1 cellular context compared by ENCODE assay signal in the genomic region with DNA sequence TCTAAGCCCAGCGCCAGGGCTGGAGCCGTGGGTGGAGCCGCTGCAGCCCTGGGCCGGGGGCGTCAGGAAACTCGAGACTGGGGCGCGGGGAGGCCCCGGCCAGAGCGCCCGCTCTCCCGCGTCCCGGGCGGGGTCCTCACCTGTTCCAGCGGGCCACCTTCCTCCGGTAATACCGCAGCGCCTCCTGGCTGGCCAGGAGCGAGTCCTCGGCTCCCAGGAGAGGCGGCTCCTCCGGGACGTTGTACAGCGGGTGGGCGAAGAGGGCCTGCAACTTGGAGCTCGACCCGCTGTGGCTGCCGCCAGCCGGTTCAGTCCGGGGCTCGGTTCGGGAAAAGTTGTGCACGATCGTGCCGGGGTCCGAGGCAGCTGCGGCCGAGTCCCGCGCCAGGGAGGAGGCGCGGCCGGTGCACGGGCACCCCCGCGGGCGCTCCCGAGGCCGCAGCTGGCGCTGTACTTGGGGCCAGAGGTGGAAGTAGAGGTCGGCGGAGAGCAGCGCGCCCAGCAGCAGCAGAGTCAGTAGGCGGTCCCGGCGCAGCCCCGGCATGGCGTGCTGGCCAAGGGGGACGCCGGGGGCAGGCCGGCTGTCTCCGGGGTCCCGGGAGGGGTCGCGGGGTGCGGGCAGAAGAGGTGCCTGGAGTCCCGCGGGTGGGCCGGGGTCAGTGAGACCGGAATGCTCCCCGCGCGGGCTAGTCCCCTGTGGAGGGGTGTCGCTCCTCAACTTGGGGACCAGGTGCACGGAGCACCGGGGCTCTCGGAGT.
TF ChIP-seq lines count a peak whose summit lies in the region.

No MANE protein-coding gene starts in this region.

TF ChIP-seq in HEK293, 187 proteins besides CTCF, POLR2A, EP300 and RAD21 (continued from another document and continues in another):
- no peak for TF ChIP-seq ZSCAN4 (tag by site-specific recombination; IDR thresholded peaks at IDR 0.05)
- no peak for TF ChIP-seq ZNF426 (tag by site-specific recombination; IDR thresholded peaks at IDR 0.05)
- TF ChIP-seq ZFHX2 (tag by site-specific recombination; conservative IDR thresholded peaks at IDR 0.05): peak; percentile 68
- TF ChIP-seq ZIC2 (tag by site-specific recombination; IDR thresholded peaks at IDR 0.05): peak; percentile 65
- TF ChIP-seq ZNF184 (tag by site-specific recombination; IDR thresholded peaks at IDR 0.05): no peak
- TF ChIP-seq ZNF600 (tag by site-specific recombination; IDR thresholded peaks at IDR 0.05): peak; percentile 45; the same call in 1 of the 2 replicates
- TF ChIP-seq ZBTB8A (tag by site-specific recombination; IDR thresholded peaks at IDR 0.05): peak; percentile 73
- TF ChIP-seq ZBTB48 (tag by site-specific recombination; IDR thresholded peaks at IDR 0.05): no peak
- TF ChIP-seq, protein P1, sequence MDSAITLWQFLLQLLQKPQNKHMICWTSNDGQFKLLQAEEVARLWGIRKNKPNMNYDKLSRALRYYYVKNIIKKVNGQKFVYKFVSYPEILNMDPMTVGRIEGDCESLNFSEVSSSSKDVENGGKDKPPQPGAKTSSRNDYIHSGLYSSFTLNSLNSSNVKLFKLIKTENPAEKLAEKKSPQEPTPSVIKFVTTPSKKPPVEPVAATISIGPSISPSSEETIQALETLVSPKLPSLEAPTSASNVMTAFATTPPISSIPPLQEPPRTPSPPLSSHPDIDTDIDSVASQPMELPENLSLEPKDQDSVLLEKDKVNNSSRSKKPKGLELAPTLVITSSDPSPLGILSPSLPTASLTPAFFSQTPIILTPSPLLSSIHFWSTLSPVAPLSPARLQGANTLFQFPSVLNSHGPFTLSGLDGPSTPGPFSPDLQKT (IDR thresholded peaks at IDR 0.05; ENCODE audit: borderline replicate concordance, low read depth, low read length): no peak
- TF ChIP-seq ZNF112 (tag by site-specific recombination; IDR thresholded peaks at IDR 0.05): no peak
- TF ChIP-seq PRDM10 (tag by site-specific recombination; IDR thresholded peaks at IDR 0.05): peak; percentile 80
- TF ChIP-seq ZNF776 (tag by site-specific recombination; IDR thresholded peaks at IDR 0.05; ENCODE audit: borderline replicate concordance): no peak
- TF ChIP-seq ZNF549 (tag by site-specific recombination; IDR thresholded peaks at IDR 0.05): no peak
- TF ChIP-seq ZXDB (tag by site-specific recombination; IDR thresholded peaks at IDR 0.05): no peak
- TF ChIP-seq ZNF146 (tag by site-specific recombination; IDR thresholded peaks at IDR 0.05): no peak
- TF ChIP-seq ZNF585B (tag by site-specific recombination; IDR thresholded peaks at IDR 0.05): no peak
- TF ChIP-seq ZNF202 (tag by site-specific recombination; IDR thresholded peaks at IDR 0.05; ENCODE audit: borderline replicate concordance): no peak
- peak; percentile 37; the same call in 1 of the 2 replicates for TF ChIP-seq ZNF423 (tag by site-specific recombination; IDR thresholded peaks at IDR 0.05)
- TF ChIP-seq PATZ1 (tag by site-specific recombination; IDR thresholded peaks at IDR 0.05): 0 out of 2 replicates have a peak, but pooled peaks have one; percentile 25
- TF ChIP-seq ZSCAN18 (tag by site-specific recombination; IDR thresholded peaks at IDR 0.05): no peak
- TF ChIP-seq SETDB1 (IDR thresholded peaks at IDR 0.05; ENCODE audit: insufficient read length, low read length): no peak
- TF ChIP-seq ZBTB6 (tag by site-specific recombination; IDR thresholded peaks at IDR 0.05): no peak
- no peak for TF ChIP-seq ZNF791 (tag by site-specific recombination; IDR thresholded peaks at IDR 0.05)
- no peak for TF ChIP-seq ZNF664 (tag by site-specific recombination; IDR thresholded peaks at IDR 0.05)
- TF ChIP-seq ZNF76 (tag by site-specific recombination; IDR thresholded peaks at IDR 0.05; ENCODE audit: borderline replicate concordance, low read depth): 0 out of 2 replicates have a peak, but pooled peaks have one; percentile 25
- TF ChIP-seq, protein P2, sequence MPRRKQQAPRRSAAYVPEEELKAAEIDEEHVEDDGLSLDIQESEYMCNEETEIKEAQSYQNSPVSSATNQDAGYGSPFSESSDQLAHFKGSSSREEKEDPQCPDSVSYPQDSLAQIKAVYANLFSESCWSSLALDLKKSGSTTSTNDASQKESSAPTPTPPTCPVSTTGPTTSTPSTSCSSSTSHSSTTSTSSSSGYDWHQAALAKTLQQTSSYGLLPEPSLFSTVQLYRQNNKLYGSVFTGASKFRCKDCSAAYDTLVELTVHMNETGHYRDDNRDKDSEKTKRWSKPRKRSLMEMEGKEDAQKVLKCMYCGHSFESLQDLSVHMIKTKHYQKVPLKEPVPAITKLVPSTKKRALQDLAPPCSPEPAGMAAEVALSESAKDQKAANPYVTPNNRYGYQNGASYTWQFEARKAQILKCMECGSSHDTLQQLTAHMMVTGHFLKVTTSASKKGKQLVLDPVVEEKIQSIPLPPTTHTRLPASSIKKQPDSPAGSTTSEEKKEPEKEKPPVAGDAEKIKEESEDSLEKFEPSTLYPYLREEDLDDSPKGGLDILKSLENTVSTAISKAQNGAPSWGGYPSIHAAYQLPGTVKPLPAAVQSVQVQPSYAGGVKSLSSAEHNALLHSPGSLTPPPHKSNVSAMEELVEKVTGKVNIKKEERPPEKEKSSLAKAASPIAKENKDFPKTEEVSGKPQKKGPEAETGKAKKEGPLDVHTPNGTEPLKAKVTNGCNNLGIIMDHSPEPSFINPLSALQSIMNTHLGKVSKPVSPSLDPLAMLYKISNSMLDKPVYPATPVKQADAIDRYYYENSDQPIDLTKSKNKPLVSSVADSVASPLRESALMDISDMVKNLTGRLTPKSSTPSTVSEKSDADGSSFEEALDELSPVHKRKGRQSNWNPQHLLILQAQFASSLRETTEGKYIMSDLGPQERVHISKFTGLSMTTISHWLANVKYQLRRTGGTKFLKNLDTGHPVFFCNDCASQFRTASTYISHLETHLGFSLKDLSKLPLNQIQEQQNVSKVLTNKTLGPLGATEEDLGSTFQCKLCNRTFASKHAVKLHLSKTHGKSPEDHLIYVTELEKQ (tag by site-specific recombination; IDR thresholded peaks at IDR 0.05; ENCODE audit: borderline replicate concordance): no peak
- TF ChIP-seq ZFP37 (tag by site-specific recombination; IDR thresholded peaks at IDR 0.05): no peak
- no peak for TF ChIP-seq ZFP3 (tag by site-specific recombination; IDR thresholded peaks at IDR 0.05; ENCODE audit: low read depth)
- TF ChIP-seq, protein P3, sequence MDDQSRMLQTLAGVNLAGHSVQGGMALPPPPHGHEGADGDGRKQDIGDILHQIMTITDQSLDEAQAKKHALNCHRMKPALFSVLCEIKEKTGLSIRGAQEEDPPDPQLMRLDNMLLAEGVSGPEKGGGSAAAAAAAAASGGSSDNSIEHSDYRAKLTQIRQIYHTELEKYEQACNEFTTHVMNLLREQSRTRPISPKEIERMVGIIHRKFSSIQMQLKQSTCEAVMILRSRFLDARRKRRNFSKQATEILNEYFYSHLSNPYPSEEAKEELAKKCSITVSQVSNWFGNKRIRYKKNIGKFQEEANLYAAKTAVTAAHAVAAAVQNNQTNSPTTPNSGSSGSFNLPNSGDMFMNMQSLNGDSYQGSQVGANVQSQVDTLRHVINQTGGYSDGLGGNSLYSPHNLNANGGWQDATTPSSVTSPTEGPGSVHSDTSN (CRISPR knock-in tag; IDR thresholded peaks at IDR 0.05): no peak
- TF ChIP-seq ZNF623 (tag by site-specific recombination; IDR thresholded peaks at IDR 0.05): no peak
- no peak for TF ChIP-seq ZNF211 (tag by site-specific recombination; IDR thresholded peaks at IDR 0.05; ENCODE audit: low read depth)
- no peak for TF ChIP-seq KLF1 (tag by site-specific recombination; IDR thresholded peaks at IDR 0.05)
- no peak for TF ChIP-seq ZNF621 (tag by site-specific recombination; IDR thresholded peaks at IDR 0.05)
- no peak for TF ChIP-seq ZNF18 (tag by site-specific recombination; IDR thresholded peaks at IDR 0.05)
- TF ChIP-seq, protein P4, sequence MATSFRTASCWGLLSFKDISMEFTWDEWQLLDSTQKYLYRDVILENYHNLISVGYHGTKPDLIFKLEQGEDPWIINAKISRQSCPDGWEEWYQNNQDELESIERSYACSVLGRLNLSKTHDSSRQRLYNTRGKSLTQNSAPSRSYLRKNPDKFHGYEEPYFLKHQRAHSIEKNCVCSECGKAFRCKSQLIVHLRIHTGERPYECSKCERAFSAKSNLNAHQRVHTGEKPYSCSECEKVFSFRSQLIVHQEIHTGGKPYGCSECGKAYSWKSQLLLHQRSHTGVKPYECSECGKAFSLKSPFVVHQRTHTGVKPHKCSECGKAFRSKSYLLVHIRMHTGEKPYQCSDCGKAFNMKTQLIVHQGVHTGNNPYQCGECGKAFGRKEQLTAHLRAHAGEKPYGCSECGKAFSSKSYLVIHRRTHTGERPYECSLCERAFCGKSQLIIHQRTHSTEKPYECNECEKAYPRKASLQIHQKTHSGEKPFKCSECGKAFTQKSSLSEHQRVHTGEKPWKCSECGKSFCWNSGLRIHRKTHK (tag by site-specific recombination; IDR thresholded peaks at IDR 0.05): no peak
- no peak for TF ChIP-seq HOXD13 (CRISPR knock-in tag; IDR thresholded peaks at IDR 0.05; ENCODE audit: borderline replicate concordance)
- TF ChIP-seq GLIS2 (tag by site-specific recombination; IDR thresholded peaks at IDR 0.05): peak; percentile 75; the same call in 1 of the 2 replicates
- TF ChIP-seq ZBTB1 (tag by site-specific recombination; IDR thresholded peaks at IDR 0.05): no peak
- TF ChIP-seq ZSCAN16 (tag by site-specific recombination; IDR thresholded peaks at IDR 0.05): no peak
